7 cellular contexts compared by ENCODE assay signal in genomic region chr17:50867856-50868438, GRCh38. TPM values are rescaled to one million over a fixed set of nuclear protein-coding genes. Genes with fewer than 3 reads are reported as not detected.
DNase-seq lines count a peak whose midpoint lies in the region; ATAC-seq and TF ChIP-seq lines count a peak whose summit lies in the region.

No MANE protein-coding gene starts in this region.

- intact Hi-C loops in activated CD8-positive, alpha-beta T cell treated with anti-CD3 and anti-CD28 coated beads for 36 hours (cut with micrococcal nuclease), result loop anchor here (10.0 kb wide), 1 partner anchor 287 kb away; the partner anchor contains the start of gene NME1

- no peaks in the 10 kb centered on the region for H3K27me3 ChIP-seq in iPS DF 6.9 (ENCODE audit: control insufficient read depth, insufficient read depth, low read length)

- peak overlapping the region; percentile 88 for H3K4me3 Mint-ChIP-seq in activated CD8-positive, alpha-beta T cell treated with anti-CD3 and anti-CD28 coated beads for 36 hours
- peak overlapping the region; percentile 97 for H3K4me3 Mint-ChIP-seq in stimulated activated memory B cell treated with anti-CD40 and anti-IgM and Interleukin-4, amounts not matched to agents 10 μg/mL and 1 μg/mL and 100 μg/mL, for 72 hours

- peak overlapping the region; percentile 49 for H3K4me3 ChIP-seq in HEK293 (ENCODE audit: low read depth, low read length)
- H3K4me3 ChIP-seq in iPS DF 6.9 (ENCODE audit: low read length), result peak overlapping the region; percentile 54

- no CpG with 5 or more reads among the region's 9 CpGs for WGBS in iPS DF 6.9 (ENCODE audit: insufficient coverage, insufficient read length)

- no peak for ATAC-seq in activated CD8-positive, alpha-beta T cell treated with anti-CD3 and anti-CD28 coated beads for 36 hours
- no peak for ATAC-seq in stimulated activated memory B cell treated with anti-CD40 and anti-IgM and Interleukin-4, amounts not matched to agents 10 μg/mL and 1 μg/mL and 100 μg/mL, for 72 hours
- no peak for ATAC-seq in GM21737 (IDR thresholded peaks at IDR 0.05; ENCODE audit: unreplicated experiment)

- no peaks in the 10 kb centered on the region for H3K27me3 Mint-ChIP-seq in activated CD8-positive, alpha-beta T cell treated with anti-CD3 and anti-CD28 coated beads for 36 hours
- no peaks in the 10 kb centered on the region for H3K27me3 Mint-ChIP-seq in stimulated activated memory B cell treated with anti-CD40 and anti-IgM and Interleukin-4, amounts not matched to agents 10 μg/mL and 1 μg/mL and 100 μg/mL, for 72 hours

- no peak for DNase-seq in activated CD8-positive, alpha-beta T cell treated with anti-CD3 and anti-CD28 coated beads for 36 hours
- DNase-seq in iPS DF 6.9 (ENCODE audit: low read depth, low spot score) (no peak), H4 (ENCODE audit: low spot score) (no peak)
- no peak for DNase-seq in stimulated activated CD4-positive, alpha-beta T cell treated with anti-CD3 and anti-CD28 coated beads, Interleukin-4, amount 100 ng/mL, for 1 hour

- no peaks in the 10 kb centered on the region for H3K9me3 ChIP-seq in HEK293 (ENCODE audit: control insufficient read depth, insufficient read depth, low read depth, low read length)
- no peaks in the 10 kb centered on the region for H3K9me3 ChIP-seq in iPS DF 6.9 (ENCODE audit: control insufficient read depth, insufficient read depth, low read length)

- no peak for TF ChIP-seq CTCF in HEK293 (tag by site-specific recombination; IDR thresholded peaks at IDR 0.05)
- TF ChIP-seq CTCF in activated CD8-positive, alpha-beta T cell treated with anti-CD3 and anti-CD28 coated beads for 36 hours (IDR thresholded peaks at IDR 0.05), result no peak

- peaks cover 9 to 13% of the 10 kb centered on the region in 2 experiments; a peak in 2 of 3 replicates for H3K36me3 ChIP-seq in HEK293 (ENCODE audit: control insufficient read depth in 2 of 2, insufficient read depth in 1 of 2, low read length in 2 of 2)
- peaks cover 3% of the 10 kb centered on the region; the same call in 1 of the 2 replicates for H3K36me3 ChIP-seq in iPS DF 6.9 (ENCODE audit: control insufficient read depth, insufficient read depth, low read length)

- peak overlapping the region; percentile 93 for H3K27ac Mint-ChIP-seq in activated CD8-positive, alpha-beta T cell treated with anti-CD3 and anti-CD28 coated beads for 36 hours
- H3K27ac Mint-ChIP-seq in stimulated activated memory B cell treated with anti-CD40 and anti-IgM and Interleukin-4, amounts not matched to agents 10 μg/mL and 1 μg/mL and 100 μg/mL, for 72 hours, result peak overlapping the region; percentile 97

- peaks cover 21% of the 10 kb centered on the region for H3K4me1 ChIP-seq in HEK293 (ENCODE audit: control insufficient read depth, insufficient read depth, low read length)
- no peaks in the 10 kb centered on the region for H3K4me1 ChIP-seq in iPS DF 6.9 (ENCODE audit: control insufficient read depth, insufficient read depth, low read length)

- peaks cover 7% of the 10 kb centered on the region for H3K36me3 Mint-ChIP-seq in activated CD8-positive, alpha-beta T cell treated with anti-CD3 and anti-CD28 coated beads for 36 hours (ENCODE audit: low read depth)
- no peaks in the 10 kb centered on the region for H3K36me3 Mint-ChIP-seq in stimulated activated memory B cell treated with anti-CD40 and anti-IgM and Interleukin-4, amounts not matched to agents 10 μg/mL and 1 μg/mL and 100 μg/mL, for 72 hours

- POLR2A ChIA-PET in HEK293 (lab: Yijun Ruan, JAX), result interaction anchor here (1.3 to 4.0 kb wide), 15 partner anchors 8 to 253 kb away, joined by 5 to 106 read pairs (median 24); partner anchors contain the start of gene SPAG9
- POLR2A ChIA-PET in activated CD8-positive, alpha-beta T cell treated with anti-CD3 and anti-CD28 coated beads for 36 hours (lab: Charles Lee), result interaction anchor here (0.7 to 6.1 kb wide), 11 partner anchors 11 to 101 kb away, joined by 3 to 135 read pairs (median 22); no protein-coding TSS in a partner anchor

- H3K27ac ChIP-seq in HEK293 (ENCODE audit: extremely low read depth, low read depth, low read length) (peak overlapping the region; percentile 99), iPS DF 6.9 (ENCODE audit: low read length) (no peak overlapping the region)

- peaks cover 48% of the 10 kb centered on the region for H3K4me1 Mint-ChIP-seq in activated CD8-positive, alpha-beta T cell treated with anti-CD3 and anti-CD28 coated beads for 36 hours (ENCODE audit: low read depth)
- peaks cover 37% of the 10 kb centered on the region for H3K4me1 Mint-ChIP-seq in stimulated activated memory B cell treated with anti-CD40 and anti-IgM and Interleukin-4, amounts not matched to agents 10 μg/mL and 1 μg/mL and 100 μg/mL, for 72 hours

- CTCF ChIA-PET in HEK293 (lab: Yijun Ruan, JAX), result interaction anchor here (0.6 to 2.0 kb wide), 5 partner anchors 10 to 363 kb away, joined by 3 to 14 read pairs (median 6); no protein-coding TSS in a partner anchor
- CTCF ChIA-PET in activated CD8-positive, alpha-beta T cell treated with anti-CD3 and anti-CD28 coated beads for 36 hours (lab: Charles Lee), result interaction anchor here (1.0 to 10.2 kb wide), 7 partner anchors 12 to 88 kb away, joined by 3 to 116 read pairs (median 10); no protein-coding TSS in a partner anchor

- no peaks in the 10 kb centered on the region for H3K9me3 Mint-ChIP-seq in activated CD8-positive, alpha-beta T cell treated with anti-CD3 and anti-CD28 coated beads for 36 hours
- no peaks in the 10 kb centered on the region for H3K9me3 Mint-ChIP-seq in stimulated activated memory B cell treated with anti-CD40 and anti-IgM and Interleukin-4, amounts not matched to agents 10 μg/mL and 1 μg/mL and 100 μg/mL, for 72 hours

TF ChIP-seq in HEK293, 187 proteins besides CTCF, POLR2A, EP300 and RAD21 (continues in another document):
- no peak for TF ChIP-seq ZNF830 (tag by site-specific recombination; IDR thresholded peaks at IDR 0.05; ENCODE audit: low read depth)
- no peak for TF ChIP-seq ZNF248 (tag by site-specific recombination; IDR thresholded peaks at IDR 0.05)
- no peak for TF ChIP-seq ZNF776 (tag by site-specific recombination; IDR thresholded peaks at IDR 0.05; ENCODE audit: borderline replicate concordance)
- no peak for TF ChIP-seq ZNF221 (tag by site-specific recombination; IDR thresholded peaks at IDR 0.05; ENCODE audit: borderline replicate concordance)
- no peak for TF ChIP-seq ZNF274 (IDR thresholded peaks at IDR 0.05; ENCODE audit: low read length)
- no peak for TF ChIP-seq ZNF274 (tag by site-specific recombination; IDR thresholded peaks at IDR 0.05; ENCODE audit: borderline replicate concordance)
- no peak for TF ChIP-seq ZNF112 (tag by site-specific recombination; IDR thresholded peaks at IDR 0.05)
- TF ChIP-seq ZNF610 (tag by site-specific recombination; IDR thresholded peaks at IDR 0.05; ENCODE audit: borderline replicate concordance), result no peak; the same call in 1 of the 2 replicates
- peak; percentile 62; the same call in 1 of the 2 replicates for TF ChIP-seq INSM2 (tag by site-specific recombination; IDR thresholded peaks at IDR 0.05)
- no peak; the same call in none of the 2 replicates for TF ChIP-seq SP2 (tag by site-specific recombination; IDR thresholded peaks at IDR 0.05)
- TF ChIP-seq ZNF76 (tag by site-specific recombination; IDR thresholded peaks at IDR 0.05; ENCODE audit: borderline replicate concordance, low read depth), result peak; percentile 44; the same call in 1 of the 2 replicates
- TF ChIP-seq ZNF37A (tag by site-specific recombination; IDR thresholded peaks at IDR 0.05), result no peak
- no peak for TF ChIP-seq GLIS2 (tag by site-specific recombination; IDR thresholded peaks at IDR 0.05)
- TF ChIP-seq ZNF510 (tag by site-specific recombination; IDR thresholded peaks at IDR 0.05; ENCODE audit: insufficient replicate concordance), result no peak
- TF ChIP-seq ZBTB48 (tag by site-specific recombination; IDR thresholded peaks at IDR 0.05), result no peak
- TF ChIP-seq KLF16 (tag by site-specific recombination; IDR thresholded peaks at IDR 0.05), result peak; percentile 39; the same call in 1 of the 2 replicates
- no peak for TF ChIP-seq ZNF707 (tag by site-specific recombination; IDR thresholded peaks at IDR 0.05)
- TF ChIP-seq ZBTB20 (tag by site-specific recombination; IDR thresholded peaks at IDR 0.05), result peak; percentile 91
- no peak for TF ChIP-seq ZNF629 (tag by site-specific recombination; IDR thresholded peaks at IDR 0.05)

RNA-seq across cellular contexts. Expression of gene TOB1, which starts 1.8 kb away (rescaled TPM):
- 10 to 100 TPM; 34.4 to 40.5 TPM for total RNA-seq in activated CD8-positive, alpha-beta T cell treated with anti-CD3 and anti-CD28 coated beads for 36 hours
- 3.1 and 7.0 TPM in 2 replicates for total RNA-seq in H4 (2014; rRNA removed; shearing (Covaris generic))

RNA-seq across cellular contexts. Expression of gene WFIKKN2, which starts 32.6 kb away (rescaled TPM):
- total RNA-seq in activated CD8-positive, alpha-beta T cell treated with anti-CD3 and anti-CD28 coated beads for 36 hours, result not detected
- total RNA-seq in H4 (2014; rRNA removed; shearing (Covaris generic)), result not detected in 2 replicates
